15 cellular contexts compared by ENCODE assay signal in genomic region chr20:19921349-19921793, GRCh38.
A peak's percentile ranks its signal among the peaks of the same experiment; 100 is the strongest.
DNase-seq lines count a peak whose midpoint lies in the region; ATAC-seq and TF ChIP-seq lines count a peak whose summit lies in the region.
"Had no signal": no experiment of that assay in that cellular context is flagged by ENCODE, and none has a peak within 500 bp of the region (broad histone marks: within the 10 kb centered on the region; RNA-seq: fewer than 3 reads in every experiment).

No MANE protein-coding gene starts in this region.

- H3K27ac Mint-ChIP-seq in CD14-positive monocyte, result peak overlapping the region; percentile 61 to 89 (median 80)
- H3K27ac Mint-ChIP-seq: HFFc6 had no signal

- H3K4me1 Mint-ChIP-seq in CD14-positive monocyte, result peaks cover 41% of the 10 kb centered on the region

- H3K27me3 Mint-ChIP-seq in CD14-positive monocyte (ENCODE audit: low read depth in 3 of 3), result peaks cover 0 to 2% (median 1%) of the 10 kb centered on the region in 3 donors

- intact Hi-C loops in CD14-positive monocyte (cut with micrococcal nuclease), result no loop called here

- no peaks in the 10 kb centered on the region for H3K27me3 ChIP-seq in MG63
- H3K27me3 ChIP-seq: tibial nerve had no signal

- H3K9me3 Mint-ChIP-seq in CD14-positive monocyte, result peaks cover 0 to 1% (median 0%) of the 10 kb centered on the region in 7 donors
- H3K9me3 Mint-ChIP-seq: HFFc6 had no signal

- TF ChIP-seq CTCF in CD14-positive monocyte (IDR thresholded peaks at IDR 0.05) (no peak), coronary artery (IDR thresholded peaks at IDR 0.05) (no peak)

- no peak for ATAC-seq in GM21390 (IDR thresholded peaks at IDR 0.05; ENCODE audit: unreplicated experiment)
- no peak for ATAC-seq in HG02588 (IDR thresholded peaks at IDR 0.05; ENCODE audit: unreplicated experiment)

- H3K36me3 ChIP-seq in MG63, result no peaks in the 10 kb centered on the region
- H3K36me3 ChIP-seq: tibial nerve had no signal

- H3K9me3 ChIP-seq in MG63, result no peaks in the 10 kb centered on the region
- H3K9me3 ChIP-seq: tibial nerve had no signal

- H3K36me3 Mint-ChIP-seq in CD14-positive monocyte, result peaks cover 1 to 22% of the 10 kb centered on the region in 2 donors

- H3K4me3 ChIP-seq in coronary artery, result peak overlapping the region; percentile 22
- no peak overlapping the region for H3K4me3 ChIP-seq in MG63
- H3K4me3 ChIP-seq: tibial nerve had no signal

- no peak overlapping the region for H3K4me3 Mint-ChIP-seq in CD14-positive monocyte
- H3K4me3 Mint-ChIP-seq: HFFc6 had no signal

- DNase-seq in CD14-positive monocyte (ENCODE audit: low spot score) (no peak), coronary artery (ENCODE audit: low spot score) (no peak), iPS-NIHi7 (ENCODE audit: extremely low spot score) (peak; percentile 31), putamen (ENCODE audit: low spot score) (peak; percentile 79), MG63 (no peak)
- DNase-seq in stimulated activated CD4-positive, alpha-beta T cell treated with anti-CD3 and anti-CD28 coated beads, Interleukin-1b, Interleukin-23, amount 100 ng/mL, for 48 hours, result no peak
- DNase-seq: activated naive CD4-positive, alpha-beta T cell treated with anti-CD3 and anti-CD28 coated beads, Interleukin-2, amount 50 U/mL, for 16 hours; effector memory CD4-positive, alpha-beta T cell; HFFc6; MM.1S; NK-92 treated with Interleukin-12 subunit alpha and Interleukin-12 subunit beta, amount 100 ng/mL, for 24 hours; occipital lobe had no signal

- H3K27ac ChIP-seq in coronary artery, result peak overlapping the region in 1 of 2 donors; percentile 61
- H3K27ac ChIP-seq: tibial nerve had no signal

Comparison
In these comparisons a context has a peak if more than half of its experiments do, and no peak if none do; other contexts are left out.
1. DNase-seq: peak in iPS-NIHi7 (single experiment) and putamen (single experiment); none in CD14-positive monocyte (single experiment), coronary artery (single experiment), stimulated activated CD4-positive, alpha-beta T cell treated with anti-CD3 and anti-CD28 coated beads, Interleukin-1b, Interleukin-23, amount 100 ng/mL, for 48 hours (single experiment) and MG63 (single experiment).